ENCODE assay signal across 8 cellular contexts in the genomic region with DNA sequence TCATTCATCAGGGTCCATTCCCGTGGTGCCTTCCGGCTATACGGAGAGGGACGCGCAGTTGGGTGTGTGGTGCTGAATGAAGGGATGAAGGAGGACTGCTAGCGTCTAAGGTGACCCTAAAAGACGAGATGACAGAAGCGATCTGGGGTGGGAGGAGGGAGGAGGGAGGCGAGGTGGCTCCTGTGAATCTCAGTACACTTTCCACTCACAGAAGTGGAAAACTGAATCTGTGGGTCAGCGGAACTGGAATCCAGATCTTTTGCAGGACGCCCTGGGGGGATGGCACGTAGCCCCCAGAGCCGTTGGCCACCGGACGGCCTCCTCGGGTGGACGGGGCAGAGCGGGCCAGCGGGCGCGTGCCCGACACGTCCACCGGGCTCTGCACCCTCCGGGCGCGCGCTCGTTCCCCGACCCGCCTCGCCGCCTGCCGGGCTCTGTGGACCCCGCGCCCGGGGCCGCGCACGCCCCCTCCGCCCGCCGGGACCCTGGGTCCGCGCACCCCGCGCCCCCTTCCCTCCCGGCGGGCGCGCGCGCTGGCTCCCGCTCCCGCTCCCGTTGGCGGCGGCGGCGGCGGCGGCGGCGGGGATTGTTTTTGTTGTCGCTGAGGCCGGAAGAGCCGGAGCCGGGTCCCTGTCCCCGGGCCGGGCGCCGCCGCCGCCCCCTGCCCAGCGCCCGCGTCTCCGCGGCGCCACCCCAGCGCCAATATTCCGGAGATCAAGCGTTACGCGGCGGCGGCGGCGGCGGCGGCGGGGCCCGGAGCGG. TPM values are rescaled to one million over a fixed set of nuclear protein-coding genes. Genes with fewer than 3 reads are reported as not detected.
DNase-seq lines count a peak whose midpoint lies in the region; ATAC-seq, FAIRE-seq and TF ChIP-seq lines count a peak whose summit lies in the region.

A gene (plus strand): TSS at position 403 of the 762 bp plus-strand sequence. CDS start 401 bp downstream, outside the sequence.

- TF ChIP-seq CTCF in fibroblast of pulmonary artery (IDR thresholded peaks at IDR 0.05; ENCODE audit: low read length, missing control alignments) (no peak), subcutaneous adipose tissue (IDR thresholded peaks at IDR 0.05; ENCODE audit: low read depth) (no peak)

- ATAC-seq in HG03039 (IDR thresholded peaks at IDR 0.05; ENCODE audit: unreplicated experiment): no peak

- peak within 1 kb of the TSS; percentile 92 to 100 (median 98) for H3K27ac ChIP-seq in BLaER1 treated with 17β-estradiol and CSF1 and Interleukin-3, amounts not matched to agents 10 nM and 100 nM

- DNase-seq in H54 (ENCODE audit: insufficient read length, low spot score) (peak; percentile 71), NCI-H69 (lab: John Stamatoyannopoulos, UW) (peak; percentile 59), fibroblast of pulmonary artery (ENCODE audit: low read depth) (peak; percentile 49)
- peak; percentile 32 for DNase-seq in activated effector memory CD4-positive, alpha-beta T cell treated with Interleukin-2 at 50 U/mL for 16 hours

- no peak for FAIRE-seq in H54 (lab: Jason Lieb, UNC)

- peaks cover 0 to 21% (median 0%) of the 10 kb centered on the region in 11 experiments; a peak in 5 of 22 replicates for H4K20me1 ChIP-seq in BLaER1 treated with 17β-estradiol and CSF1 and Interleukin-3, amounts not matched to agents 10 nM and 100 nM

- no peaks in the 10 kb centered on the region for H3K27me3 ChIP-seq in BLaER1 treated with 17β-estradiol and CSF1 and Interleukin-3, amounts not matched to agents 10 nM and 100 nM
- no peaks in the 10 kb centered on the region for H3K27me3 ChIP-seq in mucosa of stomach (ENCODE audit: control insufficient read depth, insufficient read depth, low read length)

- H3K9me3 ChIP-seq in BLaER1 treated with 17β-estradiol and CSF1 and Interleukin-3, amounts not matched to agents 10 nM and 100 nM (replicated peaks in 1 of 11): no peaks in the 10 kb centered on the region
- H3K9me3 ChIP-seq in mucosa of stomach (ENCODE audit: control insufficient read depth, low read length): no peaks in the 10 kb centered on the region

- peaks cover 0 to 5% (median 0%) of the 10 kb centered on the region in 11 experiments; a peak in 5 of 22 replicates for H3K36me3 ChIP-seq in BLaER1 treated with 17β-estradiol and CSF1 and Interleukin-3, amounts not matched to agents 10 nM and 100 nM
- H3K36me3 ChIP-seq in mucosa of stomach (ENCODE audit: control insufficient read depth, insufficient read depth, low read length): no peaks in the 10 kb centered on the region

- H3K9ac ChIP-seq in BLaER1 treated with 17β-estradiol and CSF1 and Interleukin-3, amounts not matched to agents 10 nM and 100 nM: peak within 1 kb of the TSS; percentile 97 to 100 (median 99)
- peak within 1 kb of the TSS; percentile 98 for H3K9ac ChIP-seq in mucosa of stomach (ENCODE audit: low read length)

- TF ChIP-seq POLR2A in H54 (IDR thresholded peaks at IDR 0.05; ENCODE audit: low read depth, low read length): no peak; the same call in 1 of the 2 replicates

- peaks cover 53 to 84% (median 72%) of the 10 kb centered on the region in 10 experiments for H3K4me1 ChIP-seq in BLaER1 treated with 17β-estradiol and CSF1 and Interleukin-3, amounts not matched to agents 10 nM and 100 nM
- peaks cover 19% of the 10 kb centered on the region for H3K4me1 ChIP-seq in mucosa of stomach (ENCODE audit: control insufficient read depth, insufficient read depth, low read length)

- peak within 1 kb of the TSS; percentile 81 to 99 (median 97) for H3K4me3 ChIP-seq in BLaER1 treated with 17β-estradiol and CSF1 and Interleukin-3, amounts not matched to agents 10 nM and 100 nM
- H3K4me3 ChIP-seq in fibroblast of pulmonary artery (replicated peaks; ENCODE audit: low read depth, low read length): peak within 1 kb of the TSS; percentile 76
- H3K4me3 ChIP-seq in mucosa of stomach (ENCODE audit: low read length): peak within 1 kb of the TSS; percentile 76

- peak within 1 kb of the TSS; percentile 83 to 99 (median 90) for H3K4me2 ChIP-seq in BLaER1 treated with 17β-estradiol and CSF1 and Interleukin-3, amounts not matched to agents 10 nM and 100 nM

RNA-seq across cellular contexts. Expression of the gene that starts here (rescaled TPM):
- 10 to 100 TPM; 18.1 to 23.6 (median 18.7) TPM for total RNA-seq in subcutaneous adipose tissue
